ENCODE assay signal across 13 cellular contexts in genomic region chr16:30797670-30798309, GRCh38. TPM values are rescaled to one million over a fixed set of nuclear protein-coding genes. Genes with fewer than 3 reads are reported as not detected.
DNase-seq lines count a peak whose midpoint lies in the region; ATAC-seq and TF ChIP-seq lines count a peak whose summit lies in the region.
"Had no signal": no experiment of that assay in that cellular context is flagged by ENCODE, and none has a peak within 500 bp of the region (broad histone marks: within the 10 kb centered on the region; RNA-seq: fewer than 3 reads in every experiment).

No MANE protein-coding gene starts in this region.

- H3K4me3 ChIP-seq in heart right ventricle, result no peak overlapping the region
- H3K4me3 ChIP-seq in psoas muscle, result no peak overlapping the region
- H3K4me3 ChIP-seq: esophagus squamous epithelium, tibial artery had no signal

- peak; percentile 29 for ATAC-seq in Right ventricle myocardium superior (ENCODE audit: poor library complexity)
- ATAC-seq in heart right ventricle, result no peak
- ATAC-seq in SK-N-SH treated with all-trans-retinoic acid at 6 μM for 48 hours, result peak; percentile 73
- ATAC-seq in psoas muscle, result peak in 2 of 4 donors; percentile 33 to 44
- ATAC-seq: naive thymus-derived CD8-positive, alpha-beta T cell had no signal

- H3K9me3 ChIP-seq in heart right ventricle (no peaks in the 10 kb centered on the region), psoas muscle (no peaks in the 10 kb centered on the region)
- H3K9me3 ChIP-seq: esophagus squamous epithelium, tibial artery had no signal

- DNase-seq in Right ventricle myocardium superior (no peak), heart right ventricle (no peak), psoas muscle (no peak), SHP77 treated with DMSO at 0.1 percent for 48 hours (lab: John Stamatoyannopoulos, UW) (no peak)
- DNase-seq in NK-92 treated with Interleukin-12 subunit alpha and Interleukin-12 subunit beta, amount 100 ng/mL, for 24 hours (lab: John Stamatoyannopoulos, UW), result no peak
- DNase-seq: activated gamma-delta T cell treated with Interleukin-2 at 50 U/mL for 16 hours; caudate nucleus; esophagus squamous epithelium; naive thymus-derived CD8-positive, alpha-beta T cell; NCI-H1105; SW 1271; tibial artery had no signal

- 76 to 78% methylated on average over 8 of the region's 8 CpGs for WGBS in heart right ventricle, 2 donors
- WGBS in psoas muscle, 3 donors, result 71 to 75% (median 71%) methylated on average over 8 of the region's 8 CpGs

- H3K4me1 ChIP-seq in heart right ventricle (no peaks in the 10 kb centered on the region), psoas muscle (peaks cover 4% of the 10 kb centered on the region)
- H3K4me1 ChIP-seq: tibial artery had no signal

- H3K27me3 ChIP-seq in heart right ventricle (no peaks in the 10 kb centered on the region), psoas muscle (ENCODE audit: insufficient read depth in 3 of 3, low read length in 2 of 3) (no peaks in the 10 kb centered on the region)
- H3K27me3 ChIP-seq: esophagus squamous epithelium, tibial artery had no signal

- H3K36me3 ChIP-seq in heart right ventricle, result no peaks in the 10 kb centered on the region
- no peaks in the 10 kb centered on the region for H3K36me3 ChIP-seq in psoas muscle (ENCODE audit: insufficient read depth in 1 of 2, low read depth in 1 of 2)
- H3K36me3 ChIP-seq: esophagus squamous epithelium, tibial artery had no signal

- intact Hi-C loops in Right ventricle myocardium superior (cut with DNase I), result no loop called here
- intact Hi-C loops in heart right ventricle (cut with DNase I), result no loop called here
- intact Hi-C loops in psoas muscle (cut with DNase I), result no loop called here

- TF ChIP-seq CTCF in heart right ventricle (IDR thresholded peaks at IDR 0.05) (no peak), psoas muscle (IDR thresholded peaks at IDR 0.05) (no peak)

- H3K27ac ChIP-seq in heart right ventricle (no peak overlapping the region), psoas muscle (peak overlapping the region; percentile 80)
- H3K27ac ChIP-seq: tibial artery had no signal

TF ChIP-seq in SK-N-SH treated with all-trans-retinoic acid at 6 μM for 48 hours, 23 proteins besides CTCF, POLR2A, EP300 and RAD21 (continues in another document):
- TF ChIP-seq PPARA (CRISPR knock-in tag; IDR thresholded peaks at IDR 0.05; ENCODE audit: borderline replicate concordance) (no peak), ARNTL (CRISPR knock-in tag; IDR thresholded peaks at IDR 0.05; ENCODE audit: borderline replicate concordance, low read depth) (no peak), TCF4 (CRISPR knock-in tag; IDR thresholded peaks at IDR 0.05; ENCODE audit: borderline replicate concordance) (no peak), GLIS3 (CRISPR knock-in tag; IDR thresholded peaks at IDR 0.05) (no peak), CSRNP3 (CRISPR knock-in tag; IDR thresholded peaks at IDR 0.05) (no peak), CSDC2 (CRISPR knock-in tag; IDR thresholded peaks at IDR 0.05) (no peak), ZNF8 (CRISPR knock-in tag; IDR thresholded peaks at IDR 0.05) (no peak), ISL1 (CRISPR knock-in tag; IDR thresholded peaks at IDR 0.05) (no peak), BACH2 (CRISPR knock-in tag; IDR thresholded peaks at IDR 0.05; ENCODE audit: borderline replicate concordance) (no peak), ZFP30 (CRISPR knock-in tag; IDR thresholded peaks at IDR 0.05) (no peak), RARB (CRISPR knock-in tag; IDR thresholded peaks at IDR 0.05) (no peak), ZNF70 (CRISPR knock-in tag; IDR thresholded peaks at IDR 0.05) (no peak), TOX (CRISPR knock-in tag; IDR thresholded peaks at IDR 0.05; ENCODE audit: borderline replicate concordance) (no peak), ESRRG (CRISPR knock-in tag; IDR thresholded peaks at IDR 0.05) (no peak), ZC3H10 (CRISPR knock-in tag; IDR thresholded peaks at IDR 0.05) (no peak), TSHZ2 (CRISPR knock-in tag; IDR thresholded peaks at IDR 0.05) (no peak), PATZ1 (CRISPR knock-in tag; IDR thresholded peaks at IDR 0.05; ENCODE audit: borderline replicate concordance) (no peak), ZFP3 (CRISPR knock-in tag; IDR thresholded peaks at IDR 0.05) (no peak)

RNA-seq across cellular contexts. Expression of gene ZNF629, which starts 10.8 kb away (rescaled TPM):
- total RNA-seq in Right ventricle myocardium superior, result 16.5 TPM
- 10 to 100 TPM; 20.3 to 35.5 (median 27.6) TPM for total RNA-seq in heart right ventricle
- 10 to 100 TPM in 1 of 2 donors, 1 to 10 TPM in 1; 7.3 to 15.4 TPM for polyA plus RNA-seq in heart right ventricle
- 10 to 100 TPM in 3 of 4 donors, 1 to 10 TPM in 1; 5.3 to 15.9 (median 13.1) TPM for total RNA-seq in psoas muscle
- 1 to 10 TPM; 1.5 to 7.8 (median 4.4) TPM for polyA plus RNA-seq in psoas muscle

RNA-seq across cellular contexts. Expression of gene RNF40, which starts 35.7 kb away (rescaled TPM):
- total RNA-seq in Right ventricle myocardium superior (29.4 TPM), heart right ventricle (10 to 100 TPM; 33.0 to 69.9 (median 42.6) TPM), psoas muscle (10 to 100 TPM; 26.8 to 49.1 (median 36.5) TPM)
- polyA plus RNA-seq in heart right ventricle (10 to 100 TPM; 40.2 to 50.2 TPM), psoas muscle (10 to 100 TPM; 29.1 to 42.2 (median 33.2) TPM)

RNA-seq across cellular contexts. Expression of gene CFAP119, which starts 35.9 kb away (rescaled TPM):
- 0.46 TPM for total RNA-seq in Right ventricle myocardium superior
- total RNA-seq in heart right ventricle, result 1 to 10 TPM in 5 of 10 donors, under 1 TPM in 5; 0.44 to 2.2 (median 0.90) TPM
- 1 to 10 TPM; 1.9 to 2.3 TPM for polyA plus RNA-seq in heart right ventricle
- 1 to 10 TPM in 1 of 4 donors, under 1 TPM in 3; 0.52 to 2.4 (median 0.78) TPM for total RNA-seq in psoas muscle
- polyA plus RNA-seq in psoas muscle, result 1 to 10 TPM in 1 of 3 donors, under 1 TPM in 2; 0.48 to 3.0 (median 0.63) TPM

RNA-seq across cellular contexts. Expression of gene PHKG2, which starts 49.6 kb away (rescaled TPM):
- total RNA-seq in Right ventricle myocardium superior, result 13.4 TPM
- 10 to 100 TPM; 12.1 to 21.3 (median 15.0) TPM for total RNA-seq in heart right ventricle
- polyA plus RNA-seq in heart right ventricle, result 10 to 100 TPM; 29.1 to 40.7 TPM
- 10 to 100 TPM; 10.1 to 13.5 (median 12.9) TPM for total RNA-seq in psoas muscle
- 10 to 100 TPM; 13.2 to 21.3 (median 13.8) TPM for polyA plus RNA-seq in psoas muscle

Comparison
In these comparisons a context has a peak if more than half of its experiments do, and no peak if none do; other contexts are left out.
1. ATAC-seq: peak in Right ventricle myocardium superior (single experiment) and SK-N-SH treated with all-trans-retinoic acid at 6 μM for 48 hours (single experiment); none in heart right ventricle (0 of 8).